8 cellular contexts compared by ENCODE assay signal in the genomic region with DNA sequence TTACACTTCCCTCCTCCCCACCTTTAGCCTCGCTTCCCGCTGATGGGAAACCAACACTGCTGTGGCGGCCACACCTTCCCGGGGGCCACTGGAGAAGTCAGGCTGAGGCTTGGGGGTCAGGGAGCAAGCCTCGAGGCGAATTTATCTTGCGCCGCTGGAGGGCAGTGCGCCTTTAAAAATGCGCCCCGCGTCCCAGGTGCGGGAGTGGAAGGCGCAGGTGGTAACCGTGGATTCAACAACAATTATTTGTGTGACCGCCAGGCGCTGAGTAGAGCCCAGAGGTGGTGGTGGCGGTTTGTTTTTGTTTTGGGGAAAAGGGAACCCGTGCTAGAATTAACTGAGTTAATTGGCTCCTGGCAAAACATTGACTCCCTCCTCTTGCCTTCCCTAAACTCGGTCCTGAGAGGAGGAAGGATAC. TPM values are rescaled to one million over a fixed set of nuclear protein-coding genes. Genes with fewer than 3 reads are reported as not detected.
DNase-seq lines count a peak whose midpoint lies in the region; ATAC-seq, FAIRE-seq and TF ChIP-seq lines count a peak whose summit lies in the region.

No MANE protein-coding gene starts in this region.

- SMC1A ChIA-PET in GM12878 (lab: Charles Lee; ENCODE audit: uncharacterized antibody, unreplicated experiment), result no interaction called here

- intact Hi-C loops in GM12878 (cut with micrococcal nuclease; ENCODE audit: unreplicated experiment), result loop anchor here (1.0 to 10.0 kb wide), 4 partner anchors 96 to 390 kb away; no protein-coding TSS in a partner anchor

- H4K20me1 ChIP-seq in GM12878 (ENCODE audit: control insufficient read depth, insufficient read depth), result no peaks in the 10 kb centered on the region

- TF ChIP-seq CTCF in GM12873 (IDR thresholded peaks at IDR 0.05; ENCODE audit: insufficient read depth, low read depth, low read length, missing control alignments) (peak; percentile 75), GM12878 (IDR thresholded peaks at IDR 0.05 in 2 of 3, conservative IDR thresholded peaks at IDR 0.05 in 1 of 3; ENCODE audit: control insufficient read depth in 2 of 3, extremely low read depth in 1 of 3, insufficient read depth in 1 of 3, low read depth in 3 of 3, low read length in 3 of 3) (peak; percentile 76 to 85 (median 80))

- RAD21 ChIA-PET in GM12878 (lab: Charles Lee; ENCODE audit: unreplicated experiment), result no interaction called here

- POLR2A ChIA-PET in GM12878 (lab: Charles Lee), result no interaction called here

- peak overlapping the region; percentile 80 for H3K4me2 ChIP-seq in GM12878 (ENCODE audit: control insufficient read depth, insufficient read depth)

- peaks cover 26 to 31% of the 10 kb centered on the region in 2 donors for H3K4me1 Mint-ChIP-seq in immature natural killer cell

- no peaks in the 10 kb centered on the region for H3K36me3 ChIP-seq in MG63
- no peaks in the 10 kb centered on the region for H3K36me3 ChIP-seq in GM12878 (ENCODE audit: control insufficient read depth in 2 of 2, insufficient read depth in 2 of 2, low read length in 1 of 2)

- H3K4me3 ChIP-seq in MG63 (no peak overlapping the region), GM12878 (no peak overlapping the region)

- no peak for TF ChIP-seq EP300 in GM12878 (IDR thresholded peaks at IDR 0.05; ENCODE audit: borderline replicate concordance in 1 of 2, control insufficient read depth in 1 of 2, low read depth in 2 of 2, low read length in 2 of 2)

- WGBS in GM12878 (ENCODE audit: insufficient coverage, insufficient replicate concordance, low lambda C conversion rate, missing lambda C conversion rate), result 2% methylated on average over 20 of the region's 20 CpGs

- ATAC-seq in GM12878, result peak; percentile 82
- no peak for ATAC-seq in HG02571 (IDR thresholded peaks at IDR 0.05; ENCODE audit: unreplicated experiment)
- ATAC-seq in GM19023 (IDR thresholded peaks at IDR 0.05; ENCODE audit: unreplicated experiment), result no peak

- H3K27ac ChIP-seq in GM12878 (ENCODE audit: control insufficient read depth, insufficient read depth), result no peak overlapping the region

- no peaks in the 10 kb centered on the region for H3K36me3 Mint-ChIP-seq in immature natural killer cell

- no TSS peak for BruUV-seq in GM12878 (replicated peaks; lab: Mats Ljungman, UMichigan)

- peaks cover 24 to 33% (median 32%) of the 10 kb centered on the region in 3 donors for H3K27me3 Mint-ChIP-seq in immature natural killer cell (ENCODE audit: low read depth in 3 of 3)

- CTCF ChIA-PET in GM12878 (lab: Yijun Ruan, JAX), result no interaction called here

- in situ Hi-C loops in GM12878 (cut with MboI), result loop anchor here (5.0 kb wide), 1 partner anchor 166 kb away; no protein-coding TSS in a partner anchor

- no peak overlapping the region for H3K27ac Mint-ChIP-seq in immature natural killer cell

- DNase-seq in MG63 (peak; percentile 27), T-helper 9 cell (peak; percentile 61), GM12878 (ENCODE audit: low read depth, low spot score) (no peak), immature natural killer cell (peak; percentile 49 to 62 (median 62))
- DNase-seq in stimulated activated CD4-positive, alpha-beta T cell treated with anti-CD3 and anti-CD28 coated beads, Interleukin-4, amount 100 ng/mL, for 1 hour, result peak; percentile 68

- H3K27me3 ChIP-seq in MG63 (peaks cover 58% of the 10 kb centered on the region), GM12878 (replicated peaks in 1 of 2; ENCODE audit: control insufficient read depth in 2 of 2, insufficient read depth in 2 of 2, low read length in 1 of 2) (peaks cover 0 to 24% of the 10 kb centered on the region in 2 experiments; a peak in 2 of 4 replicates)

- TF ChIP-seq POLR2A in GM12878 (IDR thresholded peaks at IDR 0.05; ENCODE audit: low read depth, low read length), result no peak

- H3K9me3 Mint-ChIP-seq in immature natural killer cell, result no peaks in the 10 kb centered on the region

- TF ChIP-seq RAD21 in GM12878 (IDR thresholded peaks at IDR 0.05; ENCODE audit: insufficient read depth, low read depth, low read length), result peak; percentile 85

- peaks cover 3% of the 10 kb centered on the region; the same call in 1 of the 2 replicates for H3K79me2 ChIP-seq in GM12878 (ENCODE audit: control insufficient read depth, insufficient read depth, low read length)

- peak overlapping the region; percentile 40 to 71 (median 69) for H3K4me3 Mint-ChIP-seq in immature natural killer cell

- H2AFZ ChIP-seq in GM12878 (ENCODE audit: control insufficient read depth, low read depth, low read length), result peak overlapping the region; percentile 24

- H3K9ac ChIP-seq in GM12878 (ENCODE audit: control insufficient read depth, insufficient read depth, low read length), result no peak overlapping the region

- FAIRE-seq in GM12878 (lab: Jason Lieb, UNC), result no peak

- H3K4me1 ChIP-seq in GM12878 (ENCODE audit: control insufficient read depth, insufficient read depth, low read length), result peaks cover 12% of the 10 kb centered on the region

- H3K9me3 ChIP-seq in MG63 (no peaks in the 10 kb centered on the region), GM12878 (replicated peaks; ENCODE audit: control insufficient read depth, insufficient read depth, low read length) (no peaks in the 10 kb centered on the region)

TF ChIP-seq in GM12878, 131 proteins besides CTCF, POLR2A, EP300 and RAD21 (continues in another document):
- no peak for TF ChIP-seq POLR2AphosphoS2 (IDR thresholded peaks at IDR 0.05; ENCODE audit: low read depth, low read length)

RNA-seq across cellular contexts. Expression of a gene that starts 1.1 kb away (rescaled TPM):
- total RNA-seq in MG63 (2014; rRNA removed; shearing (Covaris generic); ENCODE audit: low replicate concordance), result not detected in 2 replicates
- not detected in 2 replicates for total RNA-seq in GM12878 (2013; cell fraction: nucleolus; rRNA removed)
- not detected in 2 replicates for total RNA-seq in GM12878 (2014; rRNA removed)
- not detected in 2 replicates for total RNA-seq in GM12878 (2014; rRNA removed; fragmentation: Illumina TruSeq; extraction: Trizol)
- total RNA-seq in GM12878 (2021), result not detected in 2 replicates
- polyA plus RNA-seq in GM12878 (2011; ENCODE audit: low read depth), result not detected
- polyA plus RNA-seq in GM12878 (2011; rRNA removed), result not detected in 2 replicates
- polyA plus RNA-seq in GM12878 (2011; cell fraction: cytosol; rRNA removed), result not detected in 2 replicates
- not detected in 2 replicates for polyA plus RNA-seq in GM12878 (2011; cell fraction: nucleus; rRNA removed)
- polyA plus RNA-seq in GM12878 (2012), result not detected in 2 replicates
- not detected in 2 replicates for polyA plus RNA-seq in GM12878 (2014; fragmentation: Illumina TruSeq; extraction: Trizol)
- polyA plus RNA-seq in GM12878 (2014; fragmentation: Nextera tagmentation; extraction: Ambion mirVana), result not detected
- 0.33 TPM in 1 of 2 replicates, not detected in the other for polyA plus RNA-seq in GM12878 (2014; rRNA removed)
- not detected for polyA plus RNA-seq in GM12878 (2016; fragmentation: Nextera tagmentation; extraction: Ambion mirVana)
- polyA minus RNA-seq in GM12878 (2011; rRNA and poly(A)+ RNA removed), result not detected in 2 replicates
- polyA minus RNA-seq in GM12878 (2011; cell fraction: cytosol; rRNA and poly(A)+ RNA removed), result not detected in 2 replicates
- polyA minus RNA-seq in GM12878 (2011; cell fraction: nucleus; rRNA and poly(A)+ RNA removed), result not detected in 2 replicates
- not detected for polyA plus RNA-seq in immature natural killer cell

RNA-seq across cellular contexts. Expression of a gene that starts 4.5 kb away (rescaled TPM):
- total RNA-seq in MG63 (2014; rRNA removed; shearing (Covaris generic); ENCODE audit: low replicate concordance), result 7.6 and 9.7 TPM in 2 replicates
- 14.4 and 18.9 TPM in 2 replicates for total RNA-seq in GM12878 (2013; cell fraction: nucleolus; rRNA removed)
- total RNA-seq in GM12878 (2014; rRNA removed) (15.2 and 15.6 TPM in 2 replicates), GM12878 (2014; rRNA removed; fragmentation: Illumina TruSeq; extraction: Trizol) (22.8 and 23.0 TPM in 2 replicates), GM12878 (2021) (14.3 and 16.0 TPM in 2 replicates)
- polyA plus RNA-seq in GM12878 (2011; ENCODE audit: low read depth), result 16.4 TPM
- polyA plus RNA-seq in GM12878 (2011; rRNA removed) (16.2 and 25.2 TPM in 2 replicates), GM12878 (2014; fragmentation: Illumina TruSeq; extraction: Trizol) (25.5 and 26.4 TPM in 2 replicates), GM12878 (2014; fragmentation: Nextera tagmentation; extraction: Ambion mirVana) (10 to 100 TPM; 11.3 to 16.0 TPM), GM12878 (2014; rRNA removed) (20.5 and 23.4 TPM in 2 replicates), GM12878 (2016; fragmentation: Nextera tagmentation; extraction: Ambion mirVana) (10 to 100 TPM; 11.9 to 13.2 TPM), immature natural killer cell (1 to 10 TPM; 1.5 to 6.8 (median 6.5) TPM)
- 11.7 and 11.9 TPM in 2 replicates for polyA plus RNA-seq in GM12878 (2011; cell fraction: cytosol; rRNA removed)
- polyA plus RNA-seq in GM12878 (2011; cell fraction: nucleus; rRNA removed), result 5.5 and 11.2 TPM in 2 replicates
- 13.2 and 14.2 TPM in 2 replicates for polyA plus RNA-seq in GM12878 (2012)
- polyA minus RNA-seq in GM12878 (2011; rRNA and poly(A)+ RNA removed), result 5.4 and 5.6 TPM in 2 replicates
- polyA minus RNA-seq in GM12878 (2011; cell fraction: cytosol; rRNA and poly(A)+ RNA removed), result 4.1 and 5.7 TPM in 2 replicates
- 3.7 and 5.5 TPM in 2 replicates for polyA minus RNA-seq in GM12878 (2011; cell fraction: nucleus; rRNA and poly(A)+ RNA removed)

RNA-seq across cellular contexts. Expression of a gene that starts 56.3 kb away (rescaled TPM):
- 16.5 and 24.2 TPM in 2 replicates for total RNA-seq in MG63 (2014; rRNA removed; shearing (Covaris generic); ENCODE audit: low replicate concordance)
- total RNA-seq in GM12878 (2013; cell fraction: nucleolus; rRNA removed), result 213 and 214 TPM in 2 replicates
- total RNA-seq in GM12878 (2014; rRNA removed), result 54.4 and 63.2 TPM in 2 replicates
- total RNA-seq in GM12878 (2014; rRNA removed; fragmentation: Illumina TruSeq; extraction: Trizol), result 75.7 and 77.5 TPM in 2 replicates
- 40.9 and 44.5 TPM in 2 replicates for total RNA-seq in GM12878 (2021)
- polyA plus RNA-seq in GM12878 (2011; ENCODE audit: low read depth), result 24.5 TPM
- 36.8 and 47.0 TPM in 2 replicates for polyA plus RNA-seq in GM12878 (2011; rRNA removed)
- 20.6 and 21.1 TPM in 2 replicates for polyA plus RNA-seq in GM12878 (2011; cell fraction: cytosol; rRNA removed)
- 38.2 and 45.2 TPM in 2 replicates for polyA plus RNA-seq in GM12878 (2011; cell fraction: nucleus; rRNA removed)
- polyA plus RNA-seq in GM12878 (2012), result 24.8 and 32.0 TPM in 2 replicates
- 45.4 and 51.2 TPM in 2 replicates for polyA plus RNA-seq in GM12878 (2014; fragmentation: Illumina TruSeq; extraction: Trizol)
- 10 to 100 TPM; 15.8 to 16.1 TPM for polyA plus RNA-seq in GM12878 (2014; fragmentation: Nextera tagmentation; extraction: Ambion mirVana)
- polyA plus RNA-seq in GM12878 (2014; rRNA removed), result 29.3 and 37.3 TPM in 2 replicates
- 10 to 100 TPM; 23.4 to 25.3 TPM for polyA plus RNA-seq in GM12878 (2016; fragmentation: Nextera tagmentation; extraction: Ambion mirVana)
- polyA minus RNA-seq in GM12878 (2011; rRNA and poly(A)+ RNA removed), result 91.0 and 111 TPM in 2 replicates
- 28.5 and 35.3 TPM in 2 replicates for polyA minus RNA-seq in GM12878 (2011; cell fraction: cytosol; rRNA and poly(A)+ RNA removed)
- polyA minus RNA-seq in GM12878 (2011; cell fraction: nucleus; rRNA and poly(A)+ RNA removed), result 45.5 and 69.1 TPM in 2 replicates
- polyA plus RNA-seq in immature natural killer cell, result 10 to 100 TPM; 22.9 to 55.9 (median 27.6) TPM
